Comparison of ENCODE assay signal across 11 cellular contexts in genomic region chr20:21548390-21549035, GRCh38. TPM values are rescaled to one million over a fixed set of nuclear protein-coding genes. Genes with fewer than 3 reads are reported as not detected.
DNase-seq lines count a peak whose midpoint lies in the region; ATAC-seq and TF ChIP-seq lines count a peak whose summit lies in the region.
"Had no signal": no experiment of that assay in that cellular context is flagged by ENCODE, and none has a peak within 500 bp of the region (broad histone marks: within the 10 kb centered on the region; RNA-seq: fewer than 3 reads in every experiment).

No MANE protein-coding gene starts in this region.

- peak; percentile 86 for DNase-seq in activated CD4-positive, alpha-beta T cell treated with anti-CD3 and anti-CD28 coated beads, Interleukin-2, amount 10 ng/mL, durations not matched to agents 24 days and 14 days
- peak; percentile 42 for DNase-seq in stimulated activated CD4-positive, alpha-beta T cell treated with anti-CD3 and anti-CD28 coated beads, Interleukin-2, amount 100 ng/mL, for 4 hours (ENCODE audit: low read depth)
- DNase-seq in NCI-H2227 (lab: John Stamatoyannopoulos, UW; ENCODE audit: unreplicated experiment) (no peak), progenitor cell of endocrine pancreas (ENCODE audit: low spot score, unreplicated experiment) (no peak), H4 (ENCODE audit: low spot score) (no peak), NCI-H1105 treated with DMSO at 0.1 percent for 48 hours (lab: John Stamatoyannopoulos, UW) (no peak)
- DNase-seq: amniotic stem cell had no signal

- TF ChIP-seq CTCF in progenitor cell of endocrine pancreas (IDR thresholded peaks at IDR 0.05; ENCODE audit: unreplicated experiment) = no peak

- H3K36me3 Mint-ChIP-seq in activated CD4-positive, alpha-beta T cell treated with anti-CD3 and anti-CD28 coated beads, Interleukin-2, amount 10 ng/mL, durations not matched to agents 24 days and 14 days (ENCODE audit: low read depth) = peaks cover 1% of the 10 kb centered on the region
- H3K36me3 Mint-ChIP-seq in progenitor cell of endocrine pancreas (ENCODE audit: insufficient read depth) = no peaks in the 10 kb centered on the region

- H3K4me3 Mint-ChIP-seq in activated CD4-positive, alpha-beta T cell treated with anti-CD3 and anti-CD28 coated beads, Interleukin-2, amount 10 ng/mL, durations not matched to agents 24 days and 14 days = peak overlapping the region; percentile 52
- H3K4me3 Mint-ChIP-seq in progenitor cell of endocrine pancreas (ENCODE audit: low read depth) = no peak overlapping the region

- ATAC-seq in GM19023 (IDR thresholded peaks at IDR 0.05; ENCODE audit: unreplicated experiment) (peak; percentile 83), HG03139 (IDR thresholded peaks at IDR 0.05; ENCODE audit: unreplicated experiment) (peak; percentile 65)

- peak overlapping the region; percentile 78 for H3K27ac Mint-ChIP-seq in activated CD4-positive, alpha-beta T cell treated with anti-CD3 and anti-CD28 coated beads, Interleukin-2, amount 10 ng/mL, durations not matched to agents 24 days and 14 days
- H3K27ac Mint-ChIP-seq in progenitor cell of endocrine pancreas = no peak overlapping the region

- intact Hi-C loops in activated CD4-positive, alpha-beta T cell treated with anti-CD3 and anti-CD28 coated beads, Interleukin-2, amount 10 ng/mL, durations not matched to agents 24 days and 14 days (cut with micrococcal nuclease) = loop anchor here (1.0 to 5.0 kb wide), 4 partner anchors 11 to 1056 kb away; partner anchors contain the start of gene XRN2

- peaks cover 7% of the 10 kb centered on the region for H3K9me3 Mint-ChIP-seq in activated CD4-positive, alpha-beta T cell treated with anti-CD3 and anti-CD28 coated beads, Interleukin-2, amount 10 ng/mL, durations not matched to agents 24 days and 14 days
- H3K9me3 Mint-ChIP-seq in progenitor cell of endocrine pancreas (ENCODE audit: low read depth) = peaks cover 3% of the 10 kb centered on the region

- H3K4me1 Mint-ChIP-seq in activated CD4-positive, alpha-beta T cell treated with anti-CD3 and anti-CD28 coated beads, Interleukin-2, amount 10 ng/mL, durations not matched to agents 24 days and 14 days = peaks cover 22% of the 10 kb centered on the region
- H3K4me1 Mint-ChIP-seq in progenitor cell of endocrine pancreas (ENCODE audit: low read depth) = peaks cover 5% of the 10 kb centered on the region

- H3K27me3 Mint-ChIP-seq in activated CD4-positive, alpha-beta T cell treated with anti-CD3 and anti-CD28 coated beads, Interleukin-2, amount 10 ng/mL, durations not matched to agents 24 days and 14 days = no peaks in the 10 kb centered on the region
- H3K27me3 Mint-ChIP-seq in progenitor cell of endocrine pancreas = peaks cover 22% of the 10 kb centered on the region

RNA-seq across cellular contexts. Expression of gene NKX2-2, which starts 34.6 kb away (rescaled TPM):
- not detected in 2 replicates for total RNA-seq in activated CD4-positive, alpha-beta T cell treated with anti-CD3 and anti-CD28 coated beads, Interleukin-2, amount 10 ng/mL, durations not matched to agents 24 days and 14 days
- total RNA-seq in progenitor cell of endocrine pancreas = 15.5 and 16.1 TPM in 2 replicates
- total RNA-seq in H4 (2014; rRNA removed; shearing (Covaris generic)) = 0.56 and 1.2 TPM in 2 replicates
- total RNA-seq: mononuclear cell, RPMI7951 had no signal

Comparison
In these comparisons a context has a peak if more than half of its experiments do, and no peak if none do; other contexts are left out.
1. DNase-seq: peak in activated CD4-positive, alpha-beta T cell treated with anti-CD3 and anti-CD28 coated beads, Interleukin-2, amount 10 ng/mL, durations not matched to agents 24 days and 14 days (single experiment) and stimulated activated CD4-positive, alpha-beta T cell treated with anti-CD3 and anti-CD28 coated beads, Interleukin-2, amount 100 ng/mL, for 4 hours (single experiment); none in NCI-H2227 (single experiment), progenitor cell of endocrine pancreas (single experiment), H4 (single experiment) and NCI-H1105 treated with DMSO at 0.1 percent for 48 hours (single experiment).